Comparison of ENCODE assay signal across 18 cellular contexts in the genomic region with DNA sequence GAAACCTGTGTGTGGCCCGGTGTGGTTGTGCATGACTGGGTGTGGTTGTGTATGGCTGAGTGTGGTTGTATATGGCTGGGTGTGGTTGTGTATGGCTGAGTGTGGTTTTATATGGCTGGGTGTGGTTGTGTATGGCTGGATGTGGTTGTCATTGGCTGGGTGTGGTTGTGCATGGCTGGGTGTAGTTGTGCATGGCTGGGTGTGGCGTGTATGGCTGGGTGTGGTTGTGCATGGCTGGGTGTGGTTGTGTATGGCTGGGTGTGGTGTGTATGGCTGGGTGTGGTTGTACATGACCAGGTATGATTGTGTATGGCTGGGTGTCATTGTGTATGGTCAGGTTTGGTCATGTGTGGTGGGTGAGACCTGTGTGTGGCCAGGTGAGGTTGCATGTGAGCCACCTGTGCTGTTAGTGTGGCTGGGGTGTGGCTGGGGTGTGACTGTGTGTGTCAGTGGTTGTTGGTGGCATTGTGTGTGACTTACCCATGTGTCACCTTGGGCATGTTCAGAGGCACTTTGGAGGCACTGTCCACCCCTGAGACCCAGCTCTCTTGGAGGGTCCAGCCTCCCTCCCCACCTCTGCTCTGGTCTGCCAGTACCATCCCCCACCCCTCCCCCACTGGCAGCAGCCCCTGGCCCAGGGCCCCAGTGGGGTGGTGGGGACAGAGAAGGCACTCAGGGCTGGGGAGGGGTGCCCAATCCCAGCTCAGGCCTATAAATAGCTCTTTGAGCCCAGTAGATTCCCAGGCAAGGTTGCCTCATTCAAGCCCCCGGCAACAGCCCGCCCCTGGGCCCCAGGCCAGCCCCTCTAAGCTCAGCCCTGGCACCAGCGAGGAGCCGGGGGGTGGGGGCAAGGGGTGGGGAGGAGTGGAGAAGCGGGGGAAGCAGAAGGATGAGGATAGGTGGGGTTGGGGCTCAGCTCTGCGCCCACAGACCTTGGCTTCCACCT. TPM values are rescaled to one million over a fixed set of nuclear protein-coding genes. Genes with fewer than 3 reads are reported as not detected.
DNase-seq lines count a peak whose midpoint lies in the region; ATAC-seq and TF ChIP-seq lines count a peak whose summit lies in the region.
"Had no signal": no experiment of that assay in that cellular context is flagged by ENCODE, and none has a peak within 500 bp of the region (broad histone marks: within the 10 kb centered on the region; RNA-seq: fewer than 3 reads in every experiment).

No MANE protein-coding gene starts in this region.

- no peak overlapping the region for H3K27ac ChIP-seq in CD4-positive, alpha-beta T cell (ENCODE audit: low read depth, low read length)
- H3K27ac ChIP-seq: heart left ventricle, vagina had no signal

- intact Hi-C loops in CD4-positive, alpha-beta T cell (cut with DNase I, micrococcal nuclease): no loop called here
- intact Hi-C loops in activated T-helper 1 cell treated with anti-CD3 and anti-CD28 coated beads, Interleukin-12 subunit alpha, Interleukin-12 subunit beta, Interleukin-2, Interleukin-4 antibody, amounts not matched to agents 30 ng/mL and 10 ng/mL and 1 ng/mL, durations not matched to agents 14 hours and 24 hours and 36 hours (cut with micrococcal nuclease): no loop called here

- ATAC-seq in CD4-positive, alpha-beta T cell (ENCODE audit: poor library complexity): no peak
- ATAC-seq in left lobe of liver (no peak), GM18873 (IDR thresholded peaks at IDR 0.05; ENCODE audit: low FRiP score, unreplicated experiment) (no peak)
- ATAC-seq: heart left ventricle; natural killer cell treated with Interleukin-12 subunit alpha and Interleukin-12 subunit beta and Interleukin-15 and Interleukin-18, amount 100 ng/mL, for 72 hours; sciatic nerve had no signal

- H3K9me3 Mint-ChIP-seq in CD4-positive, alpha-beta T cell: no peaks in the 10 kb centered on the region
- peaks cover 12% of the 10 kb centered on the region for H3K9me3 Mint-ChIP-seq in activated T-helper 1 cell treated with anti-CD3 and anti-CD28 coated beads, Interleukin-12 subunit alpha, Interleukin-12 subunit beta, Interleukin-2, Interleukin-4 antibody, amounts not matched to agents 30 ng/mL and 10 ng/mL and 1 ng/mL, durations not matched to agents 14 hours and 24 hours and 36 hours
- H3K9me3 Mint-ChIP-seq: activated naive CD4-positive, alpha-beta T cell treated with anti-CD3 and anti-CD28 coated beads, Interleukin-2, amount 50 U/mL, for 24 hours; natural killer cell treated with Interleukin-12 subunit alpha and Interleukin-12 subunit beta and Interleukin-15 and Interleukin-18, amount 100 ng/mL, for 72 hours had no signal

- no peaks in the 10 kb centered on the region for H3K9me3 ChIP-seq in CD4-positive, alpha-beta T cell (ENCODE audit: control insufficient read depth, low read length)
- H3K9me3 ChIP-seq: heart left ventricle, vagina had no signal

- no peak for TF ChIP-seq CTCF in CD4-positive, alpha-beta T cell (IDR thresholded peaks at IDR 0.05)

- CTCF ChIA-PET in CD4-positive, alpha-beta T cell (lab: Charles Lee): no interaction called here

- H3K27me3 Mint-ChIP-seq in CD4-positive, alpha-beta T cell: peaks cover 37% of the 10 kb centered on the region
- peaks cover 17% of the 10 kb centered on the region for H3K27me3 Mint-ChIP-seq in activated T-helper 1 cell treated with anti-CD3 and anti-CD28 coated beads, Interleukin-12 subunit alpha, Interleukin-12 subunit beta, Interleukin-2, Interleukin-4 antibody, amounts not matched to agents 30 ng/mL and 10 ng/mL and 1 ng/mL, durations not matched to agents 14 hours and 24 hours and 36 hours (ENCODE audit: insufficient read depth)

- peaks cover 4% of the 10 kb centered on the region for H3K36me3 Mint-ChIP-seq in CD4-positive, alpha-beta T cell (ENCODE audit: low read depth)
- peaks cover 2% of the 10 kb centered on the region for H3K36me3 Mint-ChIP-seq in activated T-helper 1 cell treated with anti-CD3 and anti-CD28 coated beads, Interleukin-12 subunit alpha, Interleukin-12 subunit beta, Interleukin-2, Interleukin-4 antibody, amounts not matched to agents 30 ng/mL and 10 ng/mL and 1 ng/mL, durations not matched to agents 14 hours and 24 hours and 36 hours (ENCODE audit: low read depth)
- H3K36me3 Mint-ChIP-seq: activated naive CD4-positive, alpha-beta T cell treated with anti-CD3 and anti-CD28 coated beads, Interleukin-2, amount 50 U/mL, for 24 hours; natural killer cell treated with Interleukin-12 subunit alpha and Interleukin-12 subunit beta and Interleukin-15 and Interleukin-18, amount 100 ng/mL, for 72 hours had no signal

- H3K27ac Mint-ChIP-seq in CD4-positive, alpha-beta T cell: no peak overlapping the region
- H3K27ac Mint-ChIP-seq in activated T-helper 1 cell treated with anti-CD3 and anti-CD28 coated beads, Interleukin-12 subunit alpha, Interleukin-12 subunit beta, Interleukin-2, Interleukin-4 antibody, amounts not matched to agents 30 ng/mL and 10 ng/mL and 1 ng/mL, durations not matched to agents 14 hours and 24 hours and 36 hours: no peak overlapping the region
- H3K27ac Mint-ChIP-seq: activated naive CD4-positive, alpha-beta T cell treated with anti-CD3 and anti-CD28 coated beads, Interleukin-2, amount 50 U/mL, for 24 hours had no signal

- H3K27me3 ChIP-seq in CD4-positive, alpha-beta T cell (ENCODE audit: control insufficient read depth, insufficient read depth, low read length): peaks cover 20% of the 10 kb centered on the region

- no peak for DNase-seq in CD4-positive, alpha-beta T cell
- no peak for DNase-seq in activated T-helper 1 cell treated with anti-CD3 and anti-CD28 coated beads, Interleukin-12 subunit alpha, Interleukin-12 subunit beta, Interleukin-2, Interleukin-4 antibody, amounts not matched to agents 30 ng/mL and 10 ng/mL and 1 ng/mL, durations not matched to agents 14 hours and 24 hours and 36 hours (ENCODE audit: low spot score)
- DNase-seq in medulla oblongata (ENCODE audit: extremely low spot score) (peak; percentile 65), left lobe of liver (ENCODE audit: low spot score) (no peak), NCI-H524 treated with DMSO at 0.1 percent for 48 hours (lab: John Stamatoyannopoulos, UW) (no peak)
- DNase-seq: central memory CD4-positive, alpha-beta T cell; DMS79 treated with DMSO at 0.1 percent for 48 hours; heart left ventricle; NCI-H2171; SHP77 treated with DMSO at 0.1 percent for 48 hours; stimulated activated CD4-positive, alpha-beta T cell treated with anti-CD3 and anti-CD28 coated beads, Interleukin-4, amount 100 ng/mL, for 4 hours; stimulated activated naive CD4-positive, alpha-beta T cell had no signal

- POLR2A ChIA-PET in CD4-positive, alpha-beta T cell (lab: Charles Lee): no interaction called here

- H3K4me3 Mint-ChIP-seq in CD4-positive, alpha-beta T cell: peak overlapping the region; percentile 70
- H3K4me3 Mint-ChIP-seq in activated T-helper 1 cell treated with anti-CD3 and anti-CD28 coated beads, Interleukin-12 subunit alpha, Interleukin-12 subunit beta, Interleukin-2, Interleukin-4 antibody, amounts not matched to agents 30 ng/mL and 10 ng/mL and 1 ng/mL, durations not matched to agents 14 hours and 24 hours and 36 hours: peak overlapping the region; percentile 16
- H3K4me3 Mint-ChIP-seq: activated naive CD4-positive, alpha-beta T cell treated with anti-CD3 and anti-CD28 coated beads, Interleukin-2, amount 50 U/mL, for 24 hours had no signal

- peaks cover 24% of the 10 kb centered on the region for H3K4me1 Mint-ChIP-seq in CD4-positive, alpha-beta T cell (ENCODE audit: low read depth)
- H3K4me1 Mint-ChIP-seq in activated T-helper 1 cell treated with anti-CD3 and anti-CD28 coated beads, Interleukin-12 subunit alpha, Interleukin-12 subunit beta, Interleukin-2, Interleukin-4 antibody, amounts not matched to agents 30 ng/mL and 10 ng/mL and 1 ng/mL, durations not matched to agents 14 hours and 24 hours and 36 hours (ENCODE audit: low read depth): peaks cover 16% of the 10 kb centered on the region

RNA-seq across cellular contexts. Expression of a gene that starts 3.8 kb away (rescaled TPM):
- total RNA-seq in CD4-positive, alpha-beta T cell: not detected
- 0.20 TPM in 1 of 2 replicates, not detected in the other for total RNA-seq in activated T-helper 1 cell treated with anti-CD3 and anti-CD28 coated beads, Interleukin-12 subunit alpha, Interleukin-12 subunit beta, Interleukin-2, Interleukin-4 antibody, amounts not matched to agents 30 ng/mL and 10 ng/mL and 1 ng/mL, durations not matched to agents 14 hours and 24 hours and 36 hours
- 0.20 TPM for total RNA-seq in left lobe of liver
- total RNA-seq: heart left ventricle; HT1080; natural killer cell treated with Interleukin-12 subunit alpha and Interleukin-12 subunit beta and Interleukin-15 and Interleukin-18, amount 100 ng/mL, for 72 hours; sciatic nerve; vagina had no signal

RNA-seq across cellular contexts. Expression of a gene that starts 4.7 kb away (rescaled TPM):
- 10 to 100 TPM; 10.5 to 11.5 TPM for total RNA-seq in CD4-positive, alpha-beta T cell
- total RNA-seq in activated T-helper 1 cell treated with anti-CD3 and anti-CD28 coated beads, Interleukin-12 subunit alpha, Interleukin-12 subunit beta, Interleukin-2, Interleukin-4 antibody, amounts not matched to agents 30 ng/mL and 10 ng/mL and 1 ng/mL, durations not matched to agents 14 hours and 24 hours and 36 hours: 50.9 and 52.0 TPM in 2 replicates
- total RNA-seq in left lobe of liver: 3.5 TPM

RNA-seq across cellular contexts. Expression of a gene that starts 15.9 kb away (rescaled TPM):
- total RNA-seq in CD4-positive, alpha-beta T cell: 10 to 100 TPM; 36.3 to 37.2 TPM
- total RNA-seq in activated T-helper 1 cell treated with anti-CD3 and anti-CD28 coated beads, Interleukin-12 subunit alpha, Interleukin-12 subunit beta, Interleukin-2, Interleukin-4 antibody, amounts not matched to agents 30 ng/mL and 10 ng/mL and 1 ng/mL, durations not matched to agents 14 hours and 24 hours and 36 hours: 101 and 103 TPM in 2 replicates
- total RNA-seq in left lobe of liver: 20.8 TPM

RNA-seq across cellular contexts. Expression of a gene that starts 16.0 kb away (rescaled TPM):
- total RNA-seq in CD4-positive, alpha-beta T cell: 10 to 100 TPM; 12.0 to 15.0 TPM
- 37.8 and 38.6 TPM in 2 replicates for total RNA-seq in activated T-helper 1 cell treated with anti-CD3 and anti-CD28 coated beads, Interleukin-12 subunit alpha, Interleukin-12 subunit beta, Interleukin-2, Interleukin-4 antibody, amounts not matched to agents 30 ng/mL and 10 ng/mL and 1 ng/mL, durations not matched to agents 14 hours and 24 hours and 36 hours
- 13.3 TPM for total RNA-seq in left lobe of liver

RNA-seq across cellular contexts. Expression of a gene that starts 37.8 kb away (rescaled TPM):
- 1 to 10 TPM; 1.9 to 3.0 TPM for total RNA-seq in CD4-positive, alpha-beta T cell
- 1.7 and 2.2 TPM in 2 replicates for total RNA-seq in activated T-helper 1 cell treated with anti-CD3 and anti-CD28 coated beads, Interleukin-12 subunit alpha, Interleukin-12 subunit beta, Interleukin-2, Interleukin-4 antibody, amounts not matched to agents 30 ng/mL and 10 ng/mL and 1 ng/mL, durations not matched to agents 14 hours and 24 hours and 36 hours
- total RNA-seq in left lobe of liver: 2.8 TPM
- total RNA-seq: HT1080, vagina had no signal
